Comparison of ENCODE assay signal across 1 cellular context in the genomic region with DNA sequence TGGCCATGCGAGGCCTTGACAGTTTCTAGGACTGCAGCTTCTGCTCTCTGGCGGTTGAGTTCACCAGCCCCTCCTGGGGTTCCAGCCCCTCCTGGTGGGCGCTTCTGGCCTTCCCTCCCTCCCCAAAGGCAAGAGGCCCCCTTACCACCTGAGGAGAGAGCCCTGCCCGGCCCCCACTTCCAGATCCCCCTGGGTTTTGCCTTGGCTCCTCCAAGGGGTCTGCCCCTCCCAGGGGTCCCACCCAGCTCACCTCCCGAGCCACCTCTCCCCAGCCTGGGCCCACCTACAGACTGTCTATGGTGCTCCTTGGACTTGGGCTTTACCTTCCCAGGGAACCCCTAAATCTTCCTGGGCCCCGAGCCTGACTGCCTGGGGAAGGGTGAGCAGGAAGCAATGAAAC.
TF ChIP-seq lines count a peak whose summit lies in the region.

No MANE protein-coding gene starts in this region.

TF ChIP-seq in GM23338, 12 proteins besides CTCF, POLR2A, EP300 and RAD21 (continued from another document):
- TF ChIP-seq, protein P1, sequence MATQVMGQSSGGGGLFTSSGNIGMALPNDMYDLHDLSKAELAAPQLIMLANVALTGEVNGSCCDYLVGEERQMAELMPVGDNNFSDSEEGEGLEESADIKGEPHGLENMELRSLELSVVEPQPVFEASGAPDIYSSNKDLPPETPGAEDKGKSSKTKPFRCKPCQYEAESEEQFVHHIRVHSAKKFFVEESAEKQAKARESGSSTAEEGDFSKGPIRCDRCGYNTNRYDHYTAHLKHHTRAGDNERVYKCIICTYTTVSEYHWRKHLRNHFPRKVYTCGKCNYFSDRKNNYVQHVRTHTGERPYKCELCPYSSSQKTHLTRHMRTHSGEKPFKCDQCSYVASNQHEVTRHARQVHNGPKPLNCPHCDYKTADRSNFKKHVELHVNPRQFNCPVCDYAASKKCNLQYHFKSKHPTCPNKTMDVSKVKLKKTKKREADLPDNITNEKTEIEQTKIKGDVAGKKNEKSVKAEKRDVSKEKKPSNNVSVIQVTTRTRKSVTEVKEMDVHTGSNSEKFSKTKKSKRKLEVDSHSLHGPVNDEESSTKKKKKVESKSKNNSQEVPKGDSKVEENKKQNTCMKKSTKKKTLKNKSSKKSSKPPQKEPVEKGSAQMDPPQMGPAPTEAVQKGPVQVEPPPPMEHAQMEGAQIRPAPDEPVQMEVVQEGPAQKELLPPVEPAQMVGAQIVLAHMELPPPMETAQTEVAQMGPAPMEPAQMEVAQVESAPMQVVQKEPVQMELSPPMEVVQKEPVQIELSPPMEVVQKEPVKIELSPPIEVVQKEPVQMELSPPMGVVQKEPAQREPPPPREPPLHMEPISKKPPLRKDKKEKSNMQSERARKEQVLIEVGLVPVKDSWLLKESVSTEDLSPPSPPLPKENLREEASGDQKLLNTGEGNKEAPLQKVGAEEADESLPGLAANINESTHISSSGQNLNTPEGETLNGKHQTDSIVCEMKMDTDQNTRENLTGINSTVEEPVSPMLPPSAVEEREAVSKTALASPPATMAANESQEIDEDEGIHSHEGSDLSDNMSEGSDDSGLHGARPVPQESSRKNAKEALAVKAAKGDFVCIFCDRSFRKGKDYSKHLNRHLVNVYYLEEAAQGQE (IDR thresholded peaks at IDR 0.05; ENCODE audit: unreplicated experiment) = no peak
- TF ChIP-seq STAT1 (IDR thresholded peaks at IDR 0.05; ENCODE audit: unreplicated experiment) (no peak), JUNB (IDR thresholded peaks at IDR 0.05; ENCODE audit: unreplicated experiment) (no peak), ZNF331 (CRISPR knock-in tag; IDR thresholded peaks at IDR 0.05; ENCODE audit: low read depth) (no peak), CREB1 (CRISPR knock-in tag; IDR thresholded peaks at IDR 0.05; ENCODE audit: low read depth) (no peak), NANOG (IDR thresholded peaks at IDR 0.05; ENCODE audit: borderline replicate concordance) (no peak), EZH2phosphoT487 (IDR thresholded peaks at IDR 0.05; ENCODE audit: unreplicated experiment) (no peak), ZNF114 (CRISPR knock-in tag; IDR thresholded peaks at IDR 0.05) (no peak)
- TF ChIP-seq, protein P2, sequence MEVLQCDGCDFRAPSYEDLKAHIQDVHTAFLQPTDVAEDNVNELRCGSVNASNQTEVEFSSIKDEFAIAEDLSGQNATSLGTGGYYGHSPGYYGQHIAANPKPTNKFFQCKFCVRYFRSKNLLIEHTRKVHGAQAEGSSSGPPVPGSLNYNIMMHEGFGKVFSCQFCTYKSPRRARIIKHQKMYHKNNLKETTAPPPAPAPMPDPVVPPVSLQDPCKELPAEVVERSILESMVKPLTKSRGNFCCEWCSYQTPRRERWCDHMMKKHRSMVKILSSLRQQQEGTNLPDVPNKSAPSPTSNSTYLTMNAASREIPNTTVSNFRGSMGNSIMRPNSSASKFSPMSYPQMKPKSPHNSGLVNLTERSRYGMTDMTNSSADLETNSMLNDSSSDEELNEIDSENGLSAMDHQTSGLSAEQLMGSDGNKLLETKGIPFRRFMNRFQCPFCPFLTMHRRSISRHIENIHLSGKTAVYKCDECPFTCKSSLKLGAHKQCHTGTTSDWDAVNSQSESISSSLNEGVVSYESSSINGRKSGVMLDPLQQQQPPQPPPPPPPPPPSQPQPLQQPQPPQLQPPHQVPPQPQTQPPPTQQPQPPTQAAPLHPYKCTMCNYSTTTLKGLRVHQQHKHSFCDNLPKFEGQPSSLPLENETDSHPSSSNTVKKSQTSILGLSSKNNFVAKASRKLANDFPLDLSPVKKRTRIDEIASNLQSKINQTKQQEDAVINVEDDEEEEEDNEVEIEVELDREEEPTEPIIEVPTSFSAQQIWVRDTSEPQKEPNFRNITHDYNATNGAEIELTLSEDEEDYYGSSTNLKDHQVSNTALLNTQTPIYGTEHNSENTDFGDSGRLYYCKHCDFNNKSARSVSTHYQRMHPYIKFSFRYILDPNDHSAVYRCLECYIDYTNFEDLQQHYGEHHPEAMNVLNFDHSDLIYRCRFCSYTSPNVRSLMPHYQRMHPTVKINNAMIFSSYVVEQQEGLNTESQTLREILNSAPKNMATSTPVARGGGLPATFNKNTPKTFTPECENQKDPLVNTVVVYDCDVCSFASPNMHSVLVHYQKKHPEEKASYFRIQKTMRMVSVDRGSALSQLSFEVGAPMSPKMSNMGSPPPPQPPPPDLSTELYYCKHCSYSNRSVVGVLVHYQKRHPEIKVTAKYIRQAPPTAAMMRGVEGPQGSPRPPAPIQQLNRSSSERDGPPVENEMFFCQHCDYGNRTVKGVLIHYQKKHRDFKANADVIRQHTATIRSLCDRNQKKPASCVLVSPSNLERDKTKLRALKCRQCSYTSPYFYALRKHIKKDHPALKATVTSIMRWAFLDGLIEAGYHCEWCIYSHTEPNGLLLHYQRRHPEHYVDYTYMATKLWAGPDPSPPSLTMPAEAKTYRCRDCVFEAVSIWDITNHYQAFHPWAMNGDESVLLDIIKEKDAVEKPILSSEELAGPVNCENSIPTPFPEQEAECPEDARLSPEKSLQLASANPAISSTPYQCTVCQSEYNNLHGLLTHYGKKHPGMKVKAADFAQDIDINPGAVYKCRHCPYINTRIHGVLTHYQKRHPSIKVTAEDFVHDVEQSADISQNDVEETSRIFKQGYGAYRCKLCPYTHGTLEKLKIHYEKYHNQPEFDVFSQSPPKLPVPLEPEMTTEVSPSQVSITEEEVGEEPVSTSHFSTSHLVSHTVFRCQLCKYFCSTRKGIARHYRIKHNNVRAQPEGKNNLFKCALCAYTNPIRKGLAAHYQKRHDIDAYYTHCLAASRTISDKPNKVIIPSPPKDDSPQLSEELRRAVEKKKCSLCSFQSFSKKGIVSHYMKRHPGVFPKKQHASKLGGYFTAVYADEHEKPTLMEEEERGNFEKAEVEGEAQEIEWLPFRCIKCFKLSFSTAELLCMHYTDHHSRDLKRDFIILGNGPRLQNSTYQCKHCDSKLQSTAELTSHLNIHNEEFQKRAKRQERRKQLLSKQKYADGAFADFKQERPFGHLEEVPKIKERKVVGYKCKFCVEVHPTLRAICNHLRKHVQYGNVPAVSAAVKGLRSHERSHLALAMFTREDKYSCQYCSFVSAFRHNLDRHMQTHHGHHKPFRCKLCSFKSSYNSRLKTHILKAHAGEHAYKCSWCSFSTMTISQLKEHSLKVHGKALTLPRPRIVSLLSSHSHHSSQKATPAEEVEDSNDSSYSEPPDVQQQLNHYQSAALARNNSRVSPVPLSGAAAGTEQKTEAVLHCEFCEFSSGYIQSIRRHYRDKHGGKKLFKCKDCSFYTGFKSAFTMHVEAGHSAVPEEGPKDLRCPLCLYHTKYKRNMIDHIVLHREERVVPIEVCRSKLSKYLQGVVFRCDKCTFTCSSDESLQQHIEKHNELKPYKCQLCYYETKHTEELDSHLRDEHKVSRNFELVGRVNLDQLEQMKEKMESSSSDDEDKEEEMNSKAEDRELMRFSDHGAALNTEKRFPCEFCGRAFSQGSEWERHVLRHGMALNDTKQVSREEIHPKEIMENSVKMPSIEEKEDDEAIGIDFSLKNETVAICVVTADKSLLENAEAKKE (CRISPR knock-in tag; IDR thresholded peaks at IDR 0.05) = no peak
- TF ChIP-seq, protein P3, sequence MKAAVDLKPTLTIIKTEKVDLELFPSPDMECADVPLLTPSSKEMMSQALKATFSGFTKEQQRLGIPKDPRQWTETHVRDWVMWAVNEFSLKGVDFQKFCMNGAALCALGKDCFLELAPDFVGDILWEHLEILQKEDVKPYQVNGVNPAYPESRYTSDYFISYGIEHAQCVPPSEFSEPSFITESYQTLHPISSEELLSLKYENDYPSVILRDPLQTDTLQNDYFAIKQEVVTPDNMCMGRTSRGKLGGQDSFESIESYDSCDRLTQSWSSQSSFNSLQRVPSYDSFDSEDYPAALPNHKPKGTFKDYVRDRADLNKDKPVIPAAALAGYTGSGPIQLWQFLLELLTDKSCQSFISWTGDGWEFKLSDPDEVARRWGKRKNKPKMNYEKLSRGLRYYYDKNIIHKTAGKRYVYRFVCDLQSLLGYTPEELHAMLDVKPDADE (IDR thresholded peaks at IDR 0.05) = no peak
